10 cellular contexts compared by ENCODE assay signal in the genomic region with DNA sequence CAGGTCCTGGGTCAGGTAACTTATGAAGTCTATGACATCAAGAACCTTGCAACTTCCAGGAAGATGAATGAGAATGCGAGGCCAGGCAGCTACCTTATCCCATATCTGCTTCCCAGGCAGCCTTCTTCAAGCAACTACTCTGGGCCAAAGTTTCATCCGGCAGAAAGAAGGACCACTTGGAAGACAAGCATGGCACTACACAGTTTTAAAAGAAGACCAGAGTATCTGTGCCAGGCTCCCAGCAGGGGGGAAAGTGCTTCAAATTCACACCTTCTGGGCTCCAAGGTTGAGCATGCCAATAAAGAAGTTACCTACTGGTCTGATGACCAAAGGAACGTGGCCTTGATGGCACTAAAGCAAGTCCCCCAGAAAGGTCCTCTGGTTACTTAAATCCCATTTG.
DNase-seq lines count a peak whose midpoint lies in the region; ATAC-seq and TF ChIP-seq lines count a peak whose summit lies in the region.
"Had no signal": no experiment of that assay in that cellular context is flagged by ENCODE, and none has a peak within 500 bp of the region (broad histone marks: within the 10 kb centered on the region; RNA-seq: fewer than 3 reads in every experiment).

No MANE protein-coding gene starts in this region.

- H3K79me2 ChIP-seq in trophoblast cell (ENCODE audit: control insufficient read depth, insufficient read depth, low read length, poor library complexity) = no peaks in the 10 kb centered on the region

- no peaks in the 10 kb centered on the region for H3K27me3 ChIP-seq in brain microvascular endothelial cell (replicated peaks)
- H3K27me3 ChIP-seq in muscle layer of colon (ENCODE audit: control insufficient read depth in 1 of 2, insufficient read depth in 2 of 2, low read length in 2 of 2) = no peaks in the 10 kb centered on the region
- no peaks in the 10 kb centered on the region for H3K27me3 ChIP-seq in upper lobe of left lung
- H3K27me3 ChIP-seq in trophoblast cell (ENCODE audit: insufficient read depth, low read length) = no peaks in the 10 kb centered on the region

- H3K4ac ChIP-seq in trophoblast cell (ENCODE audit: low read depth, low read length) = no peak overlapping the region

- H3K27ac ChIP-seq in brain microvascular endothelial cell (peak overlapping the region; percentile 82), muscle layer of colon (ENCODE audit: low read depth, low read length) (peak overlapping the region; percentile 100), upper lobe of left lung (peak overlapping the region; percentile 97 to 98 (median 98)), trophoblast cell (ENCODE audit: low read depth, low read length) (no peak overlapping the region)

- H3K9me3 ChIP-seq in muscle layer of colon (ENCODE audit: low read length) (no peaks in the 10 kb centered on the region), upper lobe of left lung (no peaks in the 10 kb centered on the region), trophoblast cell (ENCODE audit: insufficient read depth, low read depth, low read length) (no peaks in the 10 kb centered on the region)

- peaks cover 6% of the 10 kb centered on the region for H3K27me3 Mint-ChIP-seq in activated naive CD4-positive, alpha-beta T cell treated with anti-CD3 and anti-CD28 coated beads, Interleukin-2, amount 10 ng/mL, durations not matched to agents 7 days and 5 days

- H3K36me3 ChIP-seq in brain microvascular endothelial cell (replicated peaks) (no peaks in the 10 kb centered on the region), muscle layer of colon (ENCODE audit: insufficient read depth, low read length) (no peaks in the 10 kb centered on the region), upper lobe of left lung (peaks cover 0 to 8% (median 0%) of the 10 kb centered on the region in 4 donors), trophoblast cell (ENCODE audit: control insufficient read depth in 1 of 2, insufficient read depth in 2 of 2, low read length in 2 of 2) (no peaks in the 10 kb centered on the region)

- H3K36me3 Mint-ChIP-seq in activated naive CD4-positive, alpha-beta T cell treated with anti-CD3 and anti-CD28 coated beads, Interleukin-2, amount 10 ng/mL, durations not matched to agents 7 days and 5 days = peaks cover 31% of the 10 kb centered on the region

- no peak overlapping the region for H2BK12ac ChIP-seq in trophoblast cell (ENCODE audit: low read length)

- no peak overlapping the region for H3K14ac ChIP-seq in trophoblast cell (ENCODE audit: low read length)

- H3K4me1 Mint-ChIP-seq in activated naive CD4-positive, alpha-beta T cell treated with anti-CD3 and anti-CD28 coated beads, Interleukin-2, amount 10 ng/mL, durations not matched to agents 7 days and 5 days = peaks cover 83% of the 10 kb centered on the region

- TF ChIP-seq CTCF in brain microvascular endothelial cell (IDR thresholded peaks at IDR 0.05; ENCODE audit: low read depth, low read length, missing control alignments) (no peak), upper lobe of left lung (IDR thresholded peaks at IDR 0.05) (no peak)

- H3K4me3 Mint-ChIP-seq in activated naive CD4-positive, alpha-beta T cell treated with anti-CD3 and anti-CD28 coated beads, Interleukin-2, amount 10 ng/mL, durations not matched to agents 7 days and 5 days = peak overlapping the region; percentile 70

- H3K9me3 Mint-ChIP-seq in activated naive CD4-positive, alpha-beta T cell treated with anti-CD3 and anti-CD28 coated beads, Interleukin-2, amount 10 ng/mL, durations not matched to agents 7 days and 5 days = peaks cover 2% of the 10 kb centered on the region

- H2BK120ac ChIP-seq in trophoblast cell (ENCODE audit: insufficient read depth, low read length, poor library complexity) = no peak overlapping the region

- no peak overlapping the region for H2AFZ ChIP-seq in trophoblast cell (ENCODE audit: insufficient read depth, low read length, poor library complexity)

- H3K23ac ChIP-seq in trophoblast cell (ENCODE audit: low read length) = no peak overlapping the region

- DNase-seq in activated naive CD4-positive, alpha-beta T cell treated with anti-CD3 and anti-CD28 coated beads, Interleukin-2, amount 10 ng/mL, durations not matched to agents 7 days and 5 days = no peak
- no peak for DNase-seq in activated naive CD4-positive, alpha-beta T cell treated with Interleukin-2 at 50 U/mL for 16 hours
- DNase-seq in brain microvascular endothelial cell (no peak), upper lobe of left lung (no peak), trophoblast cell (no peak), NCI-H226 (no peak)
- DNase-seq: NCI-H187 treated with DMSO at 0.1 percent for 48 hours, T1000 had no signal

- H2AK5ac ChIP-seq in trophoblast cell (ENCODE audit: low read length) = no peak overlapping the region

- no peak for TF ChIP-seq POLR2A in upper lobe of left lung (IDR thresholded peaks at IDR 0.05)

- H3K4me1 ChIP-seq in muscle layer of colon (ENCODE audit: insufficient read depth, low read length) = peaks cover 62% of the 10 kb centered on the region
- peaks cover 72 to 89% (median 75%) of the 10 kb centered on the region in 4 donors for H3K4me1 ChIP-seq in upper lobe of left lung
- peaks cover 3 to 14% of the 10 kb centered on the region in 2 experiments for H3K4me1 ChIP-seq in trophoblast cell (ENCODE audit: control insufficient read depth in 1 of 2, insufficient read depth in 2 of 2, low read length in 2 of 2)

- no peak overlapping the region for H3K18ac ChIP-seq in trophoblast cell (ENCODE audit: low read length)

- no peak for ATAC-seq in upper lobe of left lung (ENCODE audit: low FRiP score in 2 of 2)
- no peak for ATAC-seq in GM21381 (IDR thresholded peaks at IDR 0.05; ENCODE audit: unreplicated experiment)

- H3K79me1 ChIP-seq in trophoblast cell (ENCODE audit: low read length) = no peaks in the 10 kb centered on the region

- H3K4me2 ChIP-seq in trophoblast cell (ENCODE audit: low read length) = no peak overlapping the region

- no peak overlapping the region for H3K9ac ChIP-seq in muscle layer of colon (ENCODE audit: low read length)
- H3K9ac ChIP-seq in trophoblast cell (ENCODE audit: low read length) = no peak overlapping the region

- H2BK5ac ChIP-seq in trophoblast cell (ENCODE audit: low read depth, low read length, poor library complexity) = no peak overlapping the region

- no peak overlapping the region for H4K91ac ChIP-seq in trophoblast cell (ENCODE audit: low read depth, low read length)

- CTCF ChIA-PET in activated naive CD4-positive, alpha-beta T cell treated with anti-CD3 and anti-CD28 coated beads, Interleukin-2, amount 10 ng/mL, durations not matched to agents 7 days and 5 days (lab: Charles Lee) = interaction anchor here (1.1 to 14.4 kb wide), 6 partner anchors 14 to 138 kb away, joined by 3 to 237 read pairs (median 24); no protein-coding TSS in a partner anchor

- peak overlapping the region; percentile 98 for H3K27ac Mint-ChIP-seq in activated naive CD4-positive, alpha-beta T cell treated with anti-CD3 and anti-CD28 coated beads, Interleukin-2, amount 10 ng/mL, durations not matched to agents 7 days and 5 days

- no peak for TF ChIP-seq EP300 in upper lobe of left lung (IDR thresholded peaks at IDR 0.05)

- H4K8ac ChIP-seq in trophoblast cell (ENCODE audit: low read depth, low read length) = no peak overlapping the region

- H3K4me3 ChIP-seq in brain microvascular endothelial cell (ENCODE audit: low read depth, low read length) (no peak overlapping the region), muscle layer of colon (ENCODE audit: low read depth in 1 of 2, low read length in 2 of 2) (peak overlapping the region; percentile 31 to 98), upper lobe of left lung (peak overlapping the region in 2 of 4 donors; percentile 38 to 68), trophoblast cell (ENCODE audit: low read depth, low read length) (no peak overlapping the region)

- H4K12ac ChIP-seq in trophoblast cell (ENCODE audit: low read depth, low read length) = no peak overlapping the region

- in situ Hi-C loops in brain microvascular endothelial cell (cut with HindIII; ENCODE audit: low pct_ligation_motif_present, low sequenced_read_pairs) = no loop called here

- 58 to 64% methylated on average over 2 to 3 of the region's 3 CpGs for WGBS in upper lobe of left lung, 2 donors
- WGBS in trophoblast cell (ENCODE audit: extremely low coverage, insufficient coverage, insufficient read length) = no CpG with 5 or more reads among the region's 3 CpGs

Comparison
In these comparisons a context has a peak if more than half of its experiments do, and no peak if none do; other contexts are left out.
1. H3K4me3 ChIP-seq: peak in muscle layer of colon (2 of 2); none in brain microvascular endothelial cell (single experiment) and trophoblast cell (single experiment).